In genomic region chr11:66159585-66159984, GRCh38 we compare ENCODE assay signal across 21 cellular contexts.
A peak's percentile ranks its signal among the peaks of the same experiment; 100 is the strongest.
DNase-seq lines count a peak whose midpoint lies in the region; ATAC-seq and TF ChIP-seq lines count a peak whose summit lies in the region.
"Had no signal": no experiment of that assay in that cellular context is flagged by ENCODE, and none has a peak within 500 bp of the region (broad histone marks: within the 10 kb centered on the region; RNA-seq: fewer than 3 reads in every experiment).

No MANE protein-coding gene starts in this region.

- DNase-seq in SK-N-SH = peak; percentile 44
- DNase-seq in NCI-H82 treated with DMSO at 0.1 percent for 48 hours (lab: John Stamatoyannopoulos, UW; ENCODE audit: unreplicated experiment) = peak; percentile 51
- no peak for DNase-seq in central memory CD8-positive, alpha-beta T cell (ENCODE audit: low spot score in 2 of 2)
- no peak for DNase-seq in iPS-NIHi11 (ENCODE audit: low spot score)
- DNase-seq in activated naive CD4-positive, alpha-beta T cell treated with anti-CD3 and anti-CD28 coated beads, Interleukin-2, amount 50 U/mL, for 72 hours (ENCODE audit: low spot score in 2 of 2) = no peak
- DNase-seq in activated T-cell treated with anti-CD3 and anti-CD28 coated beads, Interleukin-2, amount 50 U/mL, for 1 hour = no peak
- DNase-seq: activated CD4-positive, CD25-positive, alpha-beta regulatory T cell treated with anti-CD3 and anti-CD28 coated beads, Interleukin-2, amount 50 U/mL, for 72 hours; activated naive CD4-positive, alpha-beta T cell; activated T-cell treated with anti-CD3 and anti-CD28 coated beads, Interleukin-2, amount 50 U/mL, for 4 hours; GDM1; IMR-90; MG63; NCI-H187 treated with DMSO at 0.1 percent for 48 hours; NCI-H446; stimulated activated CD4-positive, alpha-beta T cell treated with anti-CD3 and anti-CD28 coated beads, Interleukin-1b, Interleukin-23, amount 100 ng/mL, for 48 hours; T1000 had no signal

- no peaks in the 10 kb centered on the region for H3K27me3 Mint-ChIP-seq in central memory CD8-positive, alpha-beta T cell
- H3K27me3 Mint-ChIP-seq: progenitor cell of endocrine pancreas had no signal

- no peak overlapping the region for H3K4me3 ChIP-seq in SK-N-SH (ENCODE audit: low read depth in 2 of 2, low read length in 1 of 2)
- H3K4me3 ChIP-seq: hepatocyte, MG63 had no signal

- no peak for TF ChIP-seq CTCF in SK-N-SH (IDR thresholded peaks at IDR 0.05)

- H3K27me3 ChIP-seq in SK-N-SH (ENCODE audit: insufficient read depth) = no peaks in the 10 kb centered on the region
- H3K27me3 ChIP-seq: hepatocyte, MG63 had no signal

- no peak overlapping the region for H3K9ac ChIP-seq in SK-N-SH

- H3K4me2 ChIP-seq in SK-N-SH = no peak overlapping the region
- H3K4me2 ChIP-seq: hepatocyte had no signal

- H3K9me3 ChIP-seq in SK-N-SH = no peaks in the 10 kb centered on the region
- H3K9me3 ChIP-seq: MG63 had no signal

- TF ChIP-seq RAD21 in SK-N-SH (IDR thresholded peaks at IDR 0.05; ENCODE audit: low read length) = no peak

- 82% methylated on average over 4 of the region's 4 CpGs for WGBS in SK-N-SH (ENCODE audit: low lambda C conversion rate)

- no peak for TF ChIP-seq EP300 in SK-N-SH (IDR thresholded peaks at IDR 0.05; ENCODE audit: borderline replicate concordance in 1 of 2, low read depth in 1 of 2, low read length in 1 of 2)

- H3K36me3 Mint-ChIP-seq in central memory CD8-positive, alpha-beta T cell (ENCODE audit: insufficient read depth) = peaks cover 2% of the 10 kb centered on the region
- H3K36me3 Mint-ChIP-seq in activated naive CD4-positive, alpha-beta T cell treated with anti-CD3 and anti-CD28 coated beads, Interleukin-2, amount 50 U/mL, for 72 hours = peaks cover 0 to 4% of the 10 kb centered on the region in 2 donors

- H2AFZ ChIP-seq in SK-N-SH (ENCODE audit: low read depth) = no peak overlapping the region
- H2AFZ ChIP-seq: hepatocyte had no signal

- no peaks in the 10 kb centered on the region for H3K9me3 Mint-ChIP-seq in central memory CD8-positive, alpha-beta T cell
- H3K9me3 Mint-ChIP-seq in activated naive CD4-positive, alpha-beta T cell treated with anti-CD3 and anti-CD28 coated beads, Interleukin-2, amount 50 U/mL, for 72 hours = no peaks in the 10 kb centered on the region
- H3K9me3 Mint-ChIP-seq: activated T-cell treated with anti-CD3 and anti-CD28 coated beads, Interleukin-2, amount 50 U/mL, for 4 hours; CD14-positive monocyte had no signal

- peaks cover 28% of the 10 kb centered on the region for H4K20me1 ChIP-seq in SK-N-SH (ENCODE audit: insufficient read depth)

- peak overlapping the region; percentile 32 for H3K27ac Mint-ChIP-seq in central memory CD8-positive, alpha-beta T cell (ENCODE audit: low read depth)
- H3K27ac Mint-ChIP-seq in activated naive CD4-positive, alpha-beta T cell treated with anti-CD3 and anti-CD28 coated beads, Interleukin-2, amount 50 U/mL, for 72 hours = no peak overlapping the region
- H3K27ac Mint-ChIP-seq: progenitor cell of endocrine pancreas had no signal

- peaks cover 57% of the 10 kb centered on the region for H3K4me1 Mint-ChIP-seq in central memory CD8-positive, alpha-beta T cell

- peaks cover 87% of the 10 kb centered on the region for H3K79me2 ChIP-seq in SK-N-SH (ENCODE audit: insufficient read depth)

- H3K4me3 Mint-ChIP-seq in central memory CD8-positive, alpha-beta T cell = no peak overlapping the region
- H3K4me3 Mint-ChIP-seq: activated T-cell treated with anti-CD3 and anti-CD28 coated beads, Interleukin-2, amount 50 U/mL, for 4 hours; CD14-positive monocyte had no signal

- no peaks in the 10 kb centered on the region for H3K36me3 ChIP-seq in SK-N-SH (replicated peaks in 1 of 2; ENCODE audit: control insufficient read depth in 1 of 2, insufficient read depth in 2 of 2, low read length in 1 of 2)
- H3K36me3 ChIP-seq: MG63 had no signal

- H3F3A ChIP-seq in SK-N-SH (replicated peaks; ENCODE audit: insufficient read depth) = peaks cover 15% of the 10 kb centered on the region

- no peaks in the 10 kb centered on the region for H3K9me2 ChIP-seq in SK-N-SH

- peaks cover 8 to 11% of the 10 kb centered on the region in 2 experiments; a peak in 3 of 4 replicates for H3K4me1 ChIP-seq in SK-N-SH (ENCODE audit: control insufficient read depth in 1 of 2, insufficient read depth in 2 of 2, low read depth in 1 of 2, low read length in 1 of 2)

- POLR2A ChIA-PET in SK-N-SH (lab: Yijun Ruan, JAX) = no interaction called here

- CTCF ChIA-PET in SK-N-SH (lab: Yijun Ruan, JAX) = interaction anchor here (1.2 to 1.7 kb wide), 3 partner anchors 20 to 63 kb away, joined by 3 to 7 read pairs (median 4); no protein-coding TSS in a partner anchor

- no peak for ATAC-seq in SK-N-SH treated with all-trans-retinoic acid at 6 μM for 48 hours
- no peak for ATAC-seq in central memory CD8-positive, alpha-beta T cell (replicated peaks; ENCODE audit: extremely low read depth, poor library complexity, severe bottlenecking)
- ATAC-seq in activated naive CD4-positive, alpha-beta T cell treated with anti-CD3 and anti-CD28 coated beads, Interleukin-2, amount 50 U/mL, for 72 hours = no peak
- ATAC-seq: activated T-cell treated with anti-CD3 and anti-CD28 coated beads, Interleukin-2, amount 50 U/mL, for 4 hours had no signal

- peak overlapping the region in 1 of 2 experiments; percentile 11; a peak in 1 of 4 replicates for H3K27ac ChIP-seq in SK-N-SH (ENCODE audit: low read depth in 2 of 2, low read length in 1 of 2)
- H3K27ac ChIP-seq: hepatocyte, RWPE1 had no signal

TF ChIP-seq in SK-N-SH, 30 proteins besides CTCF, POLR2A, EP300 and RAD21:
- no peak for TF ChIP-seq MXI1 (IDR thresholded peaks at IDR 0.05; ENCODE audit: low read depth, low read length)
- TF ChIP-seq RCOR1 (IDR thresholded peaks at IDR 0.05; ENCODE audit: low read length) = peak; percentile 11; the same call in 1 of the 2 replicates
- TF ChIP-seq CHD2 (IDR thresholded peaks at IDR 0.05; ENCODE audit: low read length, partially characterized antibody) = no peak

TF ChIP-seq in SK-N-SH treated with all-trans-retinoic acid at 6 μM for 48 hours, 23 proteins besides CTCF, POLR2A, EP300 and RAD21:
- TF ChIP-seq GLIS3 (CRISPR knock-in tag; IDR thresholded peaks at IDR 0.05) (no peak), ZNF565 (CRISPR knock-in tag; conservative IDR thresholded peaks at IDR 0.05; ENCODE audit: low read depth) (no peak), CSDC2 (CRISPR knock-in tag; IDR thresholded peaks at IDR 0.05) (no peak), SNAI2 (CRISPR knock-in tag; IDR thresholded peaks at IDR 0.05) (no peak), CREB5 (CRISPR knock-in tag; IDR thresholded peaks at IDR 0.05; ENCODE audit: low read depth) (no peak), TSHZ2 (CRISPR knock-in tag; IDR thresholded peaks at IDR 0.05) (no peak), ZFP30 (CRISPR knock-in tag; IDR thresholded peaks at IDR 0.05) (no peak), TOX (CRISPR knock-in tag; IDR thresholded peaks at IDR 0.05; ENCODE audit: borderline replicate concordance) (no peak), RARB (CRISPR knock-in tag; IDR thresholded peaks at IDR 0.05) (no peak), OSR1 (CRISPR knock-in tag; IDR thresholded peaks at IDR 0.05) (no peak)
- TF ChIP-seq, protein P1, sequence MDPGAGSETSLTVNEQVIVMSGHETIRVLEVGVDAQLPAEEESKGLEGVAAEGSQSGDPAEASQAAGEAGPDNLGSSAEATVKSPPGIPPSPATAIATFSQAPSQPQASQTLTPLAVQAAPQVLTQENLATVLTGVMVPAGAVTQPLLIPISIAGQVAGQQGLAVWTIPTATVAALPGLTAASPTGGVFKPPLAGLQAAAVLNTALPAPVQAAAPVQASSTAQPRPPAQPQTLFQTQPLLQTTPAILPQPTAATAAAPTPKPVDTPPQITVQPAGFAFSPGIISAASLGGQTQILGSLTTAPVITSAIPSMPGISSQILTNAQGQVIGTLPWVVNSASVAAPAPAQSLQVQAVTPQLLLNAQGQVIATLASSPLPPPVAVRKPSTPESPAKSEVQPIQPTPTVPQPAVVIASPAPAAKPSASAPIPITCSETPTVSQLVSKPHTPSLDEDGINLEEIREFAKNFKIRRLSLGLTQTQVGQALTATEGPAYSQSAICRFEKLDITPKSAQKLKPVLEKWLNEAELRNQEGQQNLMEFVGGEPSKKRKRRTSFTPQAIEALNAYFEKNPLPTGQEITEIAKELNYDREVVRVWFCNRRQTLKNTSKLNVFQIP (CRISPR knock-in tag; IDR thresholded peaks at IDR 0.05; ENCODE audit: borderline replicate concordance, low read depth) = no peak

Comparison
In these comparisons a context has a peak if more than half of its experiments do, and no peak if none do; other contexts are left out.
1. DNase-seq: peak in SK-N-SH (single experiment) and NCI-H82 treated with DMSO at 0.1 percent for 48 hours (single experiment); none in central memory CD8-positive, alpha-beta T cell (0 of 2), iPS-NIHi11 (single experiment), activated naive CD4-positive, alpha-beta T cell treated with anti-CD3 and anti-CD28 coated beads, Interleukin-2, amount 50 U/mL, for 72 hours (0 of 2) and activated T-cell treated with anti-CD3 and anti-CD28 coated beads, Interleukin-2, amount 50 U/mL, for 1 hour (single experiment).